8 cellular contexts compared by ENCODE assay signal in the genomic region with DNA sequence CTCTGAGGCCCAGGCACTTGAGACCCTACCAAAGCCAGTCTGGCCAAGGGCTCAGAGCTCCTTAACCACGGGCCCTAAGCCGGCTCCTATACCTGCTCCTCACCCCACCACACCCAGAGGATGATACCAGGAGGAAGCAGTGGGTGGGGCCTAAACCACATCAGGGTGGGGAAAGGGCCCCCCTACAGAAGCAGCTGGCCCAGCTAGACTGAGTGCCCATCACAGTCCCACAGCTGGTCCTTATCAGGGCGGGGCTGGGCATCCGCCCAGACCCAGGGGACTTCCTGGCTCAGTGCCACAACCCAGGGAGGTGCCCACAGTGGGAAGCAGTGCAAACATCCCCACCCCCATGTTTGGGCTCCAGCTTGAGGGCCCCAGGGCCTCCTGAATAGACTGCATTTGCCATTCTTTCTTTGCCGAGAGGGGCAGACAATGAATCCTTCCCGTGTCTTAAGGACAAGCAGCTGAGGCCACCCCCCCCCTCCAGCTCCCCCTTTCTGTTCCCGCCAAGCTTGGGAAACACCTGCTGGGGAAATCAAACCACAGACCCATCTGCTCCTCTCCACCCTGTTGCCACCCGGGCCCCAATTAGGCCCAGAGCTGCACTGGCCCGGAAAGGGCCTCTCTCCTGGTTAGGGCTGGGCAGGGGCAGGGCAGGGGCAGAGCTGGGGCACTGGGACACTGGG. TPM values are rescaled to one million over a fixed set of nuclear protein-coding genes. Genes with fewer than 3 reads are reported as not detected.
DNase-seq lines count a peak whose midpoint lies in the region; ATAC-seq and TF ChIP-seq lines count a peak whose summit lies in the region.

No MANE protein-coding gene starts in this region.

- H3K36me3 Mint-ChIP-seq in activated T-helper 17 cell treated with anti-CD3 and anti-CD28 coated beads, Interleukin-2, amount 50 U/mL, for 72 hours (ENCODE audit: low read depth) = peaks cover 13% of the 10 kb centered on the region
- H3K36me3 Mint-ChIP-seq in stimulated activated memory B cell treated with anti-CD40 and anti-IgM and Interleukin-4, amounts not matched to agents 10 μg/mL and 1 μg/mL and 100 μg/mL, for 72 hours = peaks cover 5% of the 10 kb centered on the region
- peaks cover 12% of the 10 kb centered on the region for H3K36me3 Mint-ChIP-seq in nephron progenitor cell (ENCODE audit: low read depth)

- peak overlapping the region; percentile 76 for H3K27ac Mint-ChIP-seq in activated T-helper 17 cell treated with anti-CD3 and anti-CD28 coated beads, Interleukin-2, amount 50 U/mL, for 72 hours
- H3K27ac Mint-ChIP-seq in stimulated activated memory B cell treated with anti-CD40 and anti-IgM and Interleukin-4, amounts not matched to agents 10 μg/mL and 1 μg/mL and 100 μg/mL, for 72 hours = peak overlapping the region; percentile 78
- H3K27ac Mint-ChIP-seq in nephron progenitor cell = no peak overlapping the region

- H3K27me3 Mint-ChIP-seq in activated T-helper 17 cell treated with anti-CD3 and anti-CD28 coated beads, Interleukin-2, amount 50 U/mL, for 72 hours = no peaks in the 10 kb centered on the region
- H3K27me3 Mint-ChIP-seq in stimulated activated memory B cell treated with anti-CD40 and anti-IgM and Interleukin-4, amounts not matched to agents 10 μg/mL and 1 μg/mL and 100 μg/mL, for 72 hours = no peaks in the 10 kb centered on the region
- peaks cover 9% of the 10 kb centered on the region for H3K27me3 Mint-ChIP-seq in nephron progenitor cell (ENCODE audit: low read depth, poor library complexity)

- peak overlapping the region; percentile 83 for H3K4me3 Mint-ChIP-seq in activated T-helper 17 cell treated with anti-CD3 and anti-CD28 coated beads, Interleukin-2, amount 50 U/mL, for 72 hours
- H3K4me3 Mint-ChIP-seq in stimulated activated memory B cell treated with anti-CD40 and anti-IgM and Interleukin-4, amounts not matched to agents 10 μg/mL and 1 μg/mL and 100 μg/mL, for 72 hours = peak overlapping the region; percentile 31
- no peak overlapping the region for H3K4me3 Mint-ChIP-seq in nephron progenitor cell

- H3K4me1 Mint-ChIP-seq in activated T-helper 17 cell treated with anti-CD3 and anti-CD28 coated beads, Interleukin-2, amount 50 U/mL, for 72 hours = peaks cover 49% of the 10 kb centered on the region
- peaks cover 79% of the 10 kb centered on the region for H3K4me1 Mint-ChIP-seq in stimulated activated memory B cell treated with anti-CD40 and anti-IgM and Interleukin-4, amounts not matched to agents 10 μg/mL and 1 μg/mL and 100 μg/mL, for 72 hours
- H3K4me1 Mint-ChIP-seq in nephron progenitor cell = peaks cover 21% of the 10 kb centered on the region

- POLR2A ChIA-PET in GM10248 (lab: Yijun Ruan, JAX) = interaction anchor here (1.0 to 1.3 kb wide), 2 partner anchors 15 to 34 kb away, joined by 3 read pairs; partner anchors contain the start of gene ID3

- no peaks in the 10 kb centered on the region for H3K9me3 Mint-ChIP-seq in activated T-helper 17 cell treated with anti-CD3 and anti-CD28 coated beads, Interleukin-2, amount 50 U/mL, for 72 hours
- H3K9me3 Mint-ChIP-seq in stimulated activated memory B cell treated with anti-CD40 and anti-IgM and Interleukin-4, amounts not matched to agents 10 μg/mL and 1 μg/mL and 100 μg/mL, for 72 hours = no peaks in the 10 kb centered on the region
- no peaks in the 10 kb centered on the region for H3K9me3 Mint-ChIP-seq in nephron progenitor cell

- CTCF ChIA-PET in GM10248 (lab: Yijun Ruan, JAX) = interaction anchor here (0.8 to 28.7 kb wide), 11 partner anchors 9 to 431 kb away, joined by 3 to 508 read pairs (median 5); no protein-coding TSS in a partner anchor

- no peak for ATAC-seq in activated T-helper 17 cell treated with anti-CD3 and anti-CD28 coated beads, Interleukin-2, amount 50 U/mL, for 72 hours (replicated peaks)
- peak; percentile 73 for ATAC-seq in stimulated activated memory B cell treated with anti-CD40 and anti-IgM and Interleukin-4, amounts not matched to agents 10 μg/mL and 1 μg/mL and 100 μg/mL, for 72 hours
- ATAC-seq in GM18520 (IDR thresholded peaks at IDR 0.05; ENCODE audit: unreplicated experiment) = no peak

- TF ChIP-seq CTCF in nephron progenitor cell (IDR thresholded peaks at IDR 0.05) = no peak
- TF ChIP-seq CTCF in GM10248 (IDR thresholded peaks at IDR 0.05; ENCODE audit: control extremely low read depth, extremely low read depth, low read depth, missing control alignments) = no peak

- DNase-seq in activated gamma-delta T cell treated with Interleukin-2 at 50 U/mL for 16 hours (peak; percentile 26), activated gamma-delta T cell (lab: John Stamatoyannopoulos, UW) (no peak), NCI-H2196 (lab: John Stamatoyannopoulos, UW; ENCODE audit: unreplicated experiment) (peak; percentile 71), nephron progenitor cell (no peak), GM10248 (ENCODE audit: extremely low spot score) (no peak)

RNA-seq across cellular contexts. Expression of gene E2F2, which starts 6.2 kb away (rescaled TPM):
- 10 to 100 TPM; 13.0 to 24.1 TPM for total RNA-seq in activated T-helper 17 cell treated with anti-CD3 and anti-CD28 coated beads, Interleukin-2, amount 50 U/mL, for 72 hours

RNA-seq across cellular contexts. Expression of gene ID3, which starts 34.4 kb away (rescaled TPM):
- 10 to 100 TPM; 19.5 to 45.2 TPM for total RNA-seq in activated T-helper 17 cell treated with anti-CD3 and anti-CD28 coated beads, Interleukin-2, amount 50 U/mL, for 72 hours

RNA-seq across cellular contexts. Expression of gene ASAP3, which starts 40.9 kb away (rescaled TPM):
- 1 to 10 TPM in 1 of 2 donors, under 1 TPM in 1; 0.37 to 1.0 TPM for total RNA-seq in activated T-helper 17 cell treated with anti-CD3 and anti-CD28 coated beads, Interleukin-2, amount 50 U/mL, for 72 hours

Comparison
In these comparisons a context has a peak if more than half of its experiments do, and no peak if none do; other contexts are left out.
1. DNase-seq: peak in activated gamma-delta T cell treated with Interleukin-2 at 50 U/mL for 16 hours (single experiment) and NCI-H2196 (single experiment); none in activated gamma-delta T cell (single experiment), nephron progenitor cell (single experiment) and GM10248 (single experiment).